In the genomic region with DNA sequence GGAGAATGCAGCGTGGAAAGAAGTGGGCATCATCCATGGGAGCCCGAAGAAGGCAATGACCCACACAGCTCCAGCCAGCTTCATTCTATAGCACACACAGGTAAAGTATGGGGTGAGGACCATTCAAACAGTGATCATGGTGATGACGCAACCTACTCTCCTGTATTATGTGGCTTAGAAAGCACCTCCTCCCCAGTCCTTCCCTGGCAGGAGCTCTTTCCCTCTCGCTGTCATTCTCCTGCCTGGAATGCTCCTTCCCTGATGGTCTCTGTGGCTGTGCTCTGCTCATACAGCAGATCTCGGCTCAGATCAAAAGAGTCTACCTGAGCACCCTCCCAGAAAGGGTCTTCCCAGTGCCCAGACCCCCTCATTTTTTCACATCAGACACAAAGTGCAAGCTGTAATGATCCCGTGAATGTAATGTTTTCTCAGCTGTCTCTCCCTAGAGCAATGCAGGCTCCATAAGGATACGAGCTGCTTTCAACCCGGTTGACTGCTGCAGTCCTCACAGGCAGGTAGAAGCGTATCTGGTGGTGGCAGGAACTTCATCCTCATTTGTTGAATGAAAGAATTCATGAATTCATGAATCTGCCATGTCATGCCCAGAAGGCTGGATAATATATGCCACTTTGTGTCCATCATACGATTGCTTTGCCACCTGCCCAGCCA, we compare ENCODE assay signal across 26 cellular contexts.
DNase-seq lines count a peak whose midpoint lies in the region; ATAC-seq, FAIRE-seq and TF ChIP-seq lines count a peak whose summit lies in the region.
"Had no signal": no experiment of that assay in that cellular context is flagged by ENCODE, and none has a peak within 500 bp of the region (broad histone marks: within the 10 kb centered on the region; RNA-seq: fewer than 3 reads in every experiment).

No MANE protein-coding gene starts in this region.

- H4K91ac ChIP-seq in IMR-90 (ENCODE audit: insufficient read depth, low read depth, low read length): peak overlapping the region; percentile 31

- no peaks in the 10 kb centered on the region for H3K9me3 Mint-ChIP-seq in neural progenitor cell
- H3K9me3 Mint-ChIP-seq in T-helper 2 cell treated with Interferon-gamma antibody and Interleukin-4, amounts not matched to agents 5 μg/mL and 100 μg/mL, for 36 hours: peaks cover 4% of the 10 kb centered on the region
- H3K9me3 Mint-ChIP-seq: nephron; T-helper 1 cell treated with Interleukin-12 subunit alpha and Interleukin-12 subunit beta and Interleukin-4 antibody, amounts not matched to agents 30 μg/mL and 1 μg/mL, for 36 hours; type B pancreatic cell had no signal

- no peak overlapping the region for H2BK5ac ChIP-seq in IMR-90 (ENCODE audit: low read depth, low read length, poor library complexity, severe bottlenecking)

- H4K5ac ChIP-seq in IMR-90 (ENCODE audit: low read depth, low read length): no peak overlapping the region

- 80% methylated on average over 2 of the region's 10 CpGs; no CpG with 5 or more reads in 1 of the 2 experiments for WGBS in IMR-90 (ENCODE audit: extremely low coverage in 2 of 2, insufficient read length in 1 of 2), 2 experiments

- H3K14ac ChIP-seq in IMR-90 (replicated peaks; ENCODE audit: low read depth, low read length): peak overlapping the region; percentile 24

- H3K9me3 ChIP-seq in IMR-90 (ENCODE audit: control insufficient read depth, insufficient read depth, low read length) (no peaks in the 10 kb centered on the region), neural progenitor cell (ENCODE audit: low read depth) (no peaks in the 10 kb centered on the region)
- H3K9me3 ChIP-seq: Caco-2, esophagus muscularis mucosa, ovary, SJCRH30 had no signal

- no peak for TF ChIP-seq RAD21 in IMR-90 (IDR thresholded peaks at IDR 0.05; ENCODE audit: low read length)

- no TSS peak for BruUV-seq in IMR-90 (replicated peaks; lab: Mats Ljungman, UMichigan)

- no peak overlapping the region for H3K4me2 ChIP-seq in IMR-90 (ENCODE audit: low read depth, low read length)
- no peak overlapping the region for H3K4me2 ChIP-seq in neural progenitor cell

- in situ Hi-C loops in IMR-90 (cut with MboI; ENCODE audit: low sequenced_read_pairs): no loop called here

- H3K9me1 ChIP-seq in IMR-90 (ENCODE audit: insufficient read depth, low read length): peaks cover 5% of the 10 kb centered on the region

- no peak for TF ChIP-seq POLR2A in IMR-90 (IDR thresholded peaks at IDR 0.05; ENCODE audit: low read depth, low read length)

- no peak overlapping the region; the same call in 1 of the 2 replicates for H3K18ac ChIP-seq in IMR-90 (ENCODE audit: low read depth, low read length)

- DNase-seq in IMR-90 (no peak), SHP77 (lab: John Stamatoyannopoulos, UW) (peak; percentile 60 to 61), bronchial epithelial cell (ENCODE audit: low read depth) (peak; percentile 23), neural progenitor cell (ENCODE audit: low spot score) (no peak), SKM-1 (lab: John Stamatoyannopoulos, UW; ENCODE audit: unreplicated experiment) (no peak)
- no peak for DNase-seq in T-helper 2 cell treated with Interferon-gamma antibody and Interleukin-4, amounts not matched to agents 5 μg/mL and 100 μg/mL, for 36 hours (ENCODE audit: low spot score)
- DNase-seq: activated CD4-positive, alpha-beta T cell treated with anti-CD3 and anti-CD28 coated beads, Interleukin-2, amount 50 U/mL, for 48 hours; activated CD4-positive, CD25-positive, alpha-beta regulatory T cell treated with anti-CD3 and anti-CD28 coated beads, Interleukin-2, amount 50 U/mL, for 72 hours; activated T-cell treated with anti-CD3 and anti-CD28 coated beads, Interleukin-2, amount 50 U/mL, for 72 hours; Caco-2; dermis blood vessel endothelial cell; DMS53; NCI-H1092; NCI-H187 treated with DMSO at 0.1 percent for 48 hours; NCI-H526; ovary; SJCRH30; stimulated activated naive CD4-positive, alpha-beta T cell had no signal

- H3K27ac Mint-ChIP-seq in neural progenitor cell: peak overlapping the region; percentile 57
- no peak overlapping the region for H3K27ac Mint-ChIP-seq in T-helper 2 cell treated with Interferon-gamma antibody and Interleukin-4, amounts not matched to agents 5 μg/mL and 100 μg/mL, for 36 hours
- H3K27ac Mint-ChIP-seq: activated T-cell treated with anti-CD3 and anti-CD28 coated beads, Interleukin-2, amount 50 U/mL, for 72 hours; nephron; T-helper 1 cell treated with Interleukin-12 subunit alpha and Interleukin-12 subunit beta and Interleukin-4 antibody, amounts not matched to agents 30 μg/mL and 1 μg/mL, for 36 hours; type B pancreatic cell had no signal

- intact Hi-C loops in IMR-90 (cut with micrococcal nuclease): no loop called here

- H3K36me3 ChIP-seq in IMR-90 (ENCODE audit: control insufficient read depth, insufficient read depth, low read length): no peaks in the 10 kb centered on the region
- H3K36me3 ChIP-seq in bronchial epithelial cell (ENCODE audit: control insufficient read depth, insufficient read depth, low read length): no peaks in the 10 kb centered on the region
- H3K36me3 ChIP-seq in neural progenitor cell: no peaks in the 10 kb centered on the region
- H3K36me3 ChIP-seq: esophagus muscularis mucosa, ovary, SJCRH30 had no signal

- ATAC-seq in IMR-90 (ENCODE audit: low read depth) (no peak), HG02623 (IDR thresholded peaks at IDR 0.05; ENCODE audit: unreplicated experiment) (no peak)
- ATAC-seq: activated T-cell treated with anti-CD3 and anti-CD28 coated beads, Interleukin-2, amount 50 U/mL, for 72 hours; Panc1 had no signal

- POLR2A ChIA-PET in IMR-90 (lab: Charles Lee; ENCODE audit: unreplicated experiment): no interaction called here

- H3K4me3 Mint-ChIP-seq in neural progenitor cell: no peak overlapping the region
- no peak overlapping the region for H3K4me3 Mint-ChIP-seq in T-helper 2 cell treated with Interferon-gamma antibody and Interleukin-4, amounts not matched to agents 5 μg/mL and 100 μg/mL, for 36 hours
- H3K4me3 Mint-ChIP-seq: activated T-cell treated with anti-CD3 and anti-CD28 coated beads, Interleukin-2, amount 50 U/mL, for 72 hours; CD14-positive monocyte; nephron; T-helper 1 cell treated with Interleukin-12 subunit alpha and Interleukin-12 subunit beta and Interleukin-4 antibody, amounts not matched to agents 30 μg/mL and 1 μg/mL, for 36 hours; type B pancreatic cell had no signal

- peak overlapping the region; percentile 78; the same call in 1 of the 3 replicates for H2BK15ac ChIP-seq in IMR-90 (ENCODE audit: low read depth, low read length)

- H3K79me2 ChIP-seq in neural progenitor cell (ENCODE audit: low read depth): no peaks in the 10 kb centered on the region

- CTCF ChIA-PET in IMR-90 (lab: Yijun Ruan, JAX): interaction anchor here (0.9 kb wide), 1 partner anchor 10 kb away, joined by 3 read pairs; no protein-coding TSS in a partner anchor

- peak overlapping the region in 1 of 2 experiments; percentile 6; a peak in 2 of 4 replicates for H4K8ac ChIP-seq in IMR-90 (ENCODE audit: low read depth in 2 of 2, low read length in 2 of 2)

- H3K9ac ChIP-seq in IMR-90 (ENCODE audit: low read depth, low read length): no peak overlapping the region
- H3K9ac ChIP-seq in neural progenitor cell: no peak overlapping the region

- H2AFZ ChIP-seq in IMR-90 (replicated peaks; ENCODE audit: low read length, poor library complexity) (no peak overlapping the region), neural progenitor cell (replicated peaks) (no peak overlapping the region)

- peak overlapping the region; percentile 55 for H3K4ac ChIP-seq in IMR-90 (ENCODE audit: low read depth, low read length)

- H3K4me3 ChIP-seq in IMR-90 (ENCODE audit: insufficient read depth, low read depth, low read length) (no peak overlapping the region), bronchial epithelial cell (ENCODE audit: low read depth, low read length) (no peak overlapping the region), neural progenitor cell (no peak overlapping the region)
- H3K4me3 ChIP-seq: esophagus muscularis mucosa, ovary, SJCRH30 had no signal

- peaks cover 0 to 2% of the 10 kb centered on the region in 2 experiments; a peak in 1 of 4 replicates for H3K79me1 ChIP-seq in IMR-90 (ENCODE audit: low read depth in 1 of 2, low read length in 2 of 2)

- no peak overlapping the region for H3K23ac ChIP-seq in IMR-90 (ENCODE audit: low read depth, low read length)

- H3K36me3 Mint-ChIP-seq in neural progenitor cell: no peaks in the 10 kb centered on the region
- H3K36me3 Mint-ChIP-seq in T-helper 2 cell treated with Interferon-gamma antibody and Interleukin-4, amounts not matched to agents 5 μg/mL and 100 μg/mL, for 36 hours (ENCODE audit: low read depth): no peaks in the 10 kb centered on the region
- H3K36me3 Mint-ChIP-seq: CD14-positive monocyte, type B pancreatic cell had no signal

- peak overlapping the region; percentile 61 for H2BK20ac ChIP-seq in IMR-90 (ENCODE audit: low read depth, low read length)

- H4K20me1 ChIP-seq in IMR-90 (ENCODE audit: insufficient read depth, low read length): no peaks in the 10 kb centered on the region
- H4K20me1 ChIP-seq in neural progenitor cell (ENCODE audit: low read depth): no peaks in the 10 kb centered on the region

- H3K27ac ChIP-seq in IMR-90 (ENCODE audit: insufficient read depth, low read length): no peak overlapping the region; the same call in 1 of the 2 replicates
- H3K27ac ChIP-seq in neural progenitor cell: no peak overlapping the region
- H3K27ac ChIP-seq: esophagus muscularis mucosa, ovary, SJCRH30 had no signal

- H3K4me1 ChIP-seq in IMR-90 (ENCODE audit: control insufficient read depth, insufficient read depth, low read length) (peaks cover 9% of the 10 kb centered on the region), neural progenitor cell (no peaks in the 10 kb centered on the region)
- H3K4me1 ChIP-seq: Caco-2, esophagus muscularis mucosa, SJCRH30 had no signal

- H3K4me1 Mint-ChIP-seq in neural progenitor cell: peaks cover 3% of the 10 kb centered on the region
- H3K4me1 Mint-ChIP-seq in T-helper 2 cell treated with Interferon-gamma antibody and Interleukin-4, amounts not matched to agents 5 μg/mL and 100 μg/mL, for 36 hours (ENCODE audit: low read depth): no peaks in the 10 kb centered on the region
- H3K4me1 Mint-ChIP-seq: CD14-positive monocyte, nephron had no signal

- H2BK120ac ChIP-seq in IMR-90 (ENCODE audit: low read depth, low read length): peak overlapping the region; percentile 71

- TF ChIP-seq CTCF in IMR-90 (conservative IDR thresholded peaks at IDR 0.05; ENCODE audit: low read depth, low read length) (no peak), bronchial epithelial cell (IDR thresholded peaks at IDR 0.05; ENCODE audit: insufficient read depth, low read length, severe bottlenecking) (no peak), neural progenitor cell (IDR thresholded peaks at IDR 0.05) (no peak)

- no peak overlapping the region for H3K56ac ChIP-seq in IMR-90 (ENCODE audit: extremely low read depth, insufficient read depth, low read length)

- H3K27me3 ChIP-seq in IMR-90 (ENCODE audit: control insufficient read depth, insufficient read depth, low read length): no peaks in the 10 kb centered on the region
- no peaks in the 10 kb centered on the region for H3K27me3 ChIP-seq in bronchial epithelial cell (ENCODE audit: control insufficient read depth, insufficient read depth, low read length)
- no peaks in the 10 kb centered on the region for H3K27me3 ChIP-seq in neural progenitor cell
- H3K27me3 ChIP-seq: esophagus muscularis mucosa, ovary, SJCRH30 had no signal

- dilution Hi-C loops in IMR-90 (cut with HindIII; ENCODE audit: low sequenced_read_pairs, unreplicated experiment): no loop called here

- no peak overlapping the region for H2AK9ac ChIP-seq in IMR-90 (replicated peaks; ENCODE audit: low read depth, low read length, poor library complexity)

- H3F3A ChIP-seq in neural progenitor cell (ENCODE audit: low read depth): no peaks in the 10 kb centered on the region

- H2AK5ac ChIP-seq in IMR-90 (ENCODE audit: low read depth, low read length): peak overlapping the region; percentile 6

- H3K27me3 Mint-ChIP-seq in neural progenitor cell (ENCODE audit: insufficient read depth, low read depth): peaks cover 6% of the 10 kb centered on the region
- no peaks in the 10 kb centered on the region for H3K27me3 Mint-ChIP-seq in T-helper 2 cell treated with Interferon-gamma antibody and Interleukin-4, amounts not matched to agents 5 μg/mL and 100 μg/mL, for 36 hours (ENCODE audit: low read depth)
- H3K27me3 Mint-ChIP-seq: type B pancreatic cell had no signal

- FAIRE-seq in bronchial epithelial cell (lab: Jason Lieb, UNC): no peak
- FAIRE-seq: frontal cortex had no signal

Comparison
In these comparisons a context has a peak if more than half of its experiments do, and no peak if none do; other contexts are left out.
1. DNase-seq: peak in SHP77 (2 of 2) and bronchial epithelial cell (single experiment); none in IMR-90 (single experiment), neural progenitor cell (single experiment), SKM-1 (single experiment) and T-helper 2 cell treated with Interferon-gamma antibody and Interleukin-4, amounts not matched to agents 5 μg/mL and 100 μg/mL, for 36 hours (single experiment).